In genomic region chr16:49748322-49748721, GRCh38 we compare ENCODE assay signal across 1 cellular context.
TF ChIP-seq lines count a peak whose summit lies in the region.

No MANE protein-coding gene starts in this region.

TF ChIP-seq in K562, 482 proteins besides CTCF, POLR2A, EP300 and RAD21:
- TF ChIP-seq NFIC (IDR thresholded peaks at IDR 0.05), result peak; percentile 39; the same call in 1 of the 2 replicates
- no peak for TF ChIP-seq RBM14 (IDR thresholded peaks at IDR 0.05; ENCODE audit: borderline replicate concordance, insufficient read depth, low read depth, low read length)
